1 cellular context compared by ENCODE assay signal in genomic region chr14:24876009-24876690, GRCh38.
TF ChIP-seq lines count a peak whose summit lies in the region.

No MANE protein-coding gene starts in this region.

TF ChIP-seq in HepG2, 621 proteins besides CTCF, POLR2A, EP300 and RAD21 (continued from another document):
- TF ChIP-seq ATF6 (CRISPR knock-in tag; conservative IDR thresholded peaks at IDR 0.05) (no peak), YEATS2 (CRISPR knock-in tag; IDR thresholded peaks at IDR 0.05; ENCODE audit: borderline replicate concordance) (no peak), GTF3A (CRISPR knock-in tag; conservative IDR thresholded peaks at IDR 0.05) (no peak), RARA (CRISPR knock-in tag; IDR thresholded peaks at IDR 0.05) (no peak), JUNB (CRISPR knock-in tag; IDR thresholded peaks at IDR 0.05; ENCODE audit: borderline replicate concordance) (no peak), KDM5A (IDR thresholded peaks at IDR 0.05; ENCODE audit: borderline replicate concordance, low read length) (no peak), SYNCRIP (IDR thresholded peaks at IDR 0.05; ENCODE audit: insufficient read depth, low read depth, low read length) (no peak), HMG20B (CRISPR knock-in tag; conservative IDR thresholded peaks at IDR 0.05) (no peak), MZF1 (CRISPR knock-in tag; IDR thresholded peaks at IDR 0.05; ENCODE audit: borderline replicate concordance) (no peak), ZNF776 (CRISPR knock-in tag; IDR thresholded peaks at IDR 0.05) (no peak), ZNF350 (CRISPR knock-in tag; IDR thresholded peaks at IDR 0.05; ENCODE audit: borderline replicate concordance, low read depth) (no peak), SOX13 (IDR thresholded peaks at IDR 0.05) (no peak), SOX13 (CRISPR knock-in tag; conservative IDR thresholded peaks at IDR 0.05 in 1 of 2, IDR thresholded peaks at IDR 0.05 in 1 of 2) (peak in 1 of 2 experiments; percentile 40; a peak in 1 of 4 replicates), CHD4 (IDR thresholded peaks at IDR 0.05; ENCODE audit: borderline replicate concordance, low read length) (no peak), ZNF709 (CRISPR knock-in tag; IDR thresholded peaks at IDR 0.05) (no peak), ZSCAN22 (CRISPR knock-in tag; IDR thresholded peaks at IDR 0.05) (no peak), RFX5 (IDR thresholded peaks at IDR 0.05; ENCODE audit: low read depth, low read length) (no peak), ZMYM2 (CRISPR knock-in tag; IDR thresholded peaks at IDR 0.05) (0 out of 2 replicates have a peak, but pooled peaks have one; percentile 14), ZNF792 (CRISPR knock-in tag; IDR thresholded peaks at IDR 0.05) (no peak)
- TF ChIP-seq, protein P1, sequence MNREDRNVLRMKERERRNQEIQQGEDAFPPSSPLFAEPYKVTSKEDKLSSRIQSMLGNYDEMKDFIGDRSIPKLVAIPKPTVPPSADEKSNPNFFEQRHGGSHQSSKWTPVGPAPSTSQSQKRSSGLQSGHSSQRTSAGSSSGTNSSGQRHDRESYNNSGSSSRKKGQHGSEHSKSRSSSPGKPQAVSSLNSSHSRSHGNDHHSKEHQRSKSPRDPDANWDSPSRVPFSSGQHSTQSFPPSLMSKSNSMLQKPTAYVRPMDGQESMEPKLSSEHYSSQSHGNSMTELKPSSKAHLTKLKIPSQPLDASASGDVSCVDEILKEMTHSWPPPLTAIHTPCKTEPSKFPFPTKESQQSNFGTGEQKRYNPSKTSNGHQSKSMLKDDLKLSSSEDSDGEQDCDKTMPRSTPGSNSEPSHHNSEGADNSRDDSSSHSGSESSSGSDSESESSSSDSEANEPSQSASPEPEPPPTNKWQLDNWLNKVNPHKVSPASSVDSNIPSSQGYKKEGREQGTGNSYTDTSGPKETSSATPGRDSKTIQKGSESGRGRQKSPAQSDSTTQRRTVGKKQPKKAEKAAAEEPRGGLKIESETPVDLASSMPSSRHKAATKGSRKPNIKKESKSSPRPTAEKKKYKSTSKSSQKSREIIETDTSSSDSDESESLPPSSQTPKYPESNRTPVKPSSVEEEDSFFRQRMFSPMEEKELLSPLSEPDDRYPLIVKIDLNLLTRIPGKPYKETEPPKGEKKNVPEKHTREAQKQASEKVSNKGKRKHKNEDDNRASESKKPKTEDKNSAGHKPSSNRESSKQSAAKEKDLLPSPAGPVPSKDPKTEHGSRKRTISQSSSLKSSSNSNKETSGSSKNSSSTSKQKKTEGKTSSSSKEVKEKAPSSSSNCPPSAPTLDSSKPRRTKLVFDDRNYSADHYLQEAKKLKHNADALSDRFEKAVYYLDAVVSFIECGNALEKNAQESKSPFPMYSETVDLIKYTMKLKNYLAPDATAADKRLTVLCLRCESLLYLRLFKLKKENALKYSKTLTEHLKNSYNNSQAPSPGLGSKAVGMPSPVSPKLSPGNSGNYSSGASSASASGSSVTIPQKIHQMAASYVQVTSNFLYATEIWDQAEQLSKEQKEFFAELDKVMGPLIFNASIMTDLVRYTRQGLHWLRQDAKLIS (CRISPR knock-in tag; IDR thresholded peaks at IDR 0.05), result no peak
